In genomic region chr2:196979976-196980375, GRCh38 we compare ENCODE assay signal across 15 cellular contexts. TPM values are rescaled to one million over a fixed set of nuclear protein-coding genes. Genes with fewer than 3 reads are reported as not detected.
DNase-seq lines count a peak whose midpoint lies in the region; ATAC-seq lines count a peak whose summit lies in the region.
"Had no signal": no experiment of that assay in that cellular context is flagged by ENCODE, and none has a peak within 500 bp of the region (broad histone marks: within the 10 kb centered on the region; RNA-seq: fewer than 3 reads in every experiment).

No MANE protein-coding gene starts in this region.

- H3K18ac ChIP-seq in neuronal stem cell (ENCODE audit: low read length), result no peak overlapping the region

- no peak overlapping the region for H2BK5ac ChIP-seq in neuronal stem cell (ENCODE audit: low read length)

- H2BK15ac ChIP-seq in neuronal stem cell (ENCODE audit: low read length), result no peak overlapping the region

- H3K23ac ChIP-seq in neuronal stem cell (ENCODE audit: low read depth, low read length, poor library complexity), result no peak overlapping the region

- no peak overlapping the region for H3K4me3 ChIP-seq in neuronal stem cell (ENCODE audit: low read length in 2 of 2)
- H3K4me3 ChIP-seq: BLaER1 treated with 17β-estradiol and CSF1 and Interleukin-3, amounts not matched to agents 10 nM and 100 nM; PC-9 had no signal

- no peak overlapping the region for H3K4ac ChIP-seq in neuronal stem cell (ENCODE audit: low read length)

- H3K9me3 ChIP-seq in neuronal stem cell (replicated peaks in 1 of 2; ENCODE audit: control insufficient read depth in 2 of 2, insufficient read depth in 1 of 2, low read depth in 1 of 2, low read length in 2 of 2), result no peaks in the 10 kb centered on the region

- H4K91ac ChIP-seq in neuronal stem cell (ENCODE audit: low read depth, low read length, poor library complexity), result no peak overlapping the region

- no peak overlapping the region for H3K4me2 ChIP-seq in neuronal stem cell (ENCODE audit: insufficient read depth, low read length, poor library complexity, severe bottlenecking)
- H3K4me2 ChIP-seq: BLaER1 treated with 17β-estradiol and CSF1 and Interleukin-3, amounts not matched to agents 10 nM and 100 nM; PC-9 had no signal

- no peak overlapping the region for H2BK12ac ChIP-seq in neuronal stem cell (ENCODE audit: low read length)

- H2BK120ac ChIP-seq in neuronal stem cell (ENCODE audit: low read depth, low read length), result no peak overlapping the region

- no peak overlapping the region for H3K27ac ChIP-seq in neuronal stem cell (replicated peaks; ENCODE audit: low read length)
- H3K27ac ChIP-seq: BLaER1 treated with 17β-estradiol and CSF1 and Interleukin-3, amounts not matched to agents 10 nM and 100 nM; PC-9 had no signal

- WGBS in neuronal stem cell (ENCODE audit: extremely low coverage in 2 of 2, insufficient read length in 2 of 2, insufficient replicate concordance in 1 of 2), 2 donors, result no CpG with 5 or more reads among the region's 2 CpGs

- no peaks in the 10 kb centered on the region for H3K36me3 ChIP-seq in neuronal stem cell (replicated peaks in 1 of 2; ENCODE audit: control insufficient read depth in 2 of 2, insufficient read depth in 2 of 2, low read length in 2 of 2)

- H2AK5ac ChIP-seq in neuronal stem cell (ENCODE audit: low read depth, low read length), result no peak overlapping the region

- no peaks in the 10 kb centered on the region for H3K79me1 ChIP-seq in neuronal stem cell (ENCODE audit: low read depth, low read length)

- no peaks in the 10 kb centered on the region for H3K27me3 ChIP-seq in neuronal stem cell (ENCODE audit: control insufficient read depth in 3 of 3, insufficient read depth in 3 of 3, low read depth in 1 of 3, low read length in 3 of 3)
- H3K27me3 ChIP-seq: BLaER1 treated with 17β-estradiol and CSF1 and Interleukin-3, amounts not matched to agents 10 nM and 100 nM had no signal

- ATAC-seq in GM18858 (IDR thresholded peaks at IDR 0.05; ENCODE audit: unreplicated experiment), result no peak

- H3K14ac ChIP-seq in neuronal stem cell (ENCODE audit: low read length), result no peak overlapping the region

- no peak overlapping the region for H4K8ac ChIP-seq in neuronal stem cell (ENCODE audit: low read depth, low read length)

- no peaks in the 10 kb centered on the region for H3K4me1 ChIP-seq in neuronal stem cell (ENCODE audit: control insufficient read depth in 2 of 2, insufficient read depth in 1 of 2, low read depth in 1 of 2, low read length in 2 of 2)

- H3K9ac ChIP-seq in neuronal stem cell (ENCODE audit: low read depth, low read length, poor library complexity), result no peak overlapping the region
- H3K9ac ChIP-seq: BLaER1 treated with 17β-estradiol and CSF1 and Interleukin-3, amounts not matched to agents 10 nM and 100 nM had no signal

- H2AFZ ChIP-seq in neuronal stem cell (ENCODE audit: low read length), result peak overlapping the region; percentile 18
- H2AFZ ChIP-seq: PC-9 had no signal

- DNase-seq in NCI-H1417 (lab: John Stamatoyannopoulos, UW) (peak in 2 of 3 experiments; percentile 7 to 61), NCI-H1417 treated with DMSO at 0.1 percent for 48 hours (lab: John Stamatoyannopoulos, UW) (no peak), NCI-H1092 treated with DMSO at 0.1 percent for 48 hours (lab: John Stamatoyannopoulos, UW) (peak; percentile 35), NCI-H69 (lab: John Stamatoyannopoulos, UW) (peak; percentile 71), neuronal stem cell (ENCODE audit: low spot score) (no peak), GF-D8 (lab: John Stamatoyannopoulos, UW) (no peak), activated gamma-delta T cell treated with Interleukin-2 at 50 U/mL for 16 hours (no peak)
- DNase-seq: H7, IMR-90, Kasumi-1, MV-4-11, PC-9, T1000 had no signal

RNA-seq across cellular contexts. Expression of gene PGAP1, which starts 53.5 kb away (rescaled TPM):
- 25.0 TPM for polyA plus RNA-seq in neuronal stem cell (2013, experiment 1 of 2)
- polyA plus RNA-seq in neuronal stem cell (2013, experiment 2 of 2), result 26.9 TPM

Comparison
In these comparisons a context has a peak if more than half of its experiments do, and no peak if none do; other contexts are left out.
1. DNase-seq: peak in NCI-H1417 (2 of 3), NCI-H1092 treated with DMSO at 0.1 percent for 48 hours (single experiment) and NCI-H69 (single experiment); none in NCI-H1417 treated with DMSO at 0.1 percent for 48 hours (single experiment), neuronal stem cell (single experiment), GF-D8 (single experiment) and activated gamma-delta T cell treated with Interleukin-2 at 50 U/mL for 16 hours (single experiment).